14 cellular contexts compared by ENCODE assay signal in genomic region chr20:62316331-62317166, GRCh38. TPM values are rescaled to one million over a fixed set of nuclear protein-coding genes. Genes with fewer than 3 reads are reported as not detected.
DNase-seq lines count a peak whose midpoint lies in the region; ATAC-seq, FAIRE-seq and TF ChIP-seq lines count a peak whose summit lies in the region.
"Had no signal": no experiment of that assay in that cellular context is flagged by ENCODE, and none has a peak within 500 bp of the region (broad histone marks: within the 10 kb centered on the region; RNA-seq: fewer than 3 reads in every experiment).

No MANE protein-coding gene starts in this region.

- intact Hi-C loops in K562 (cut with micrococcal nuclease) (no loop called here), esophagus squamous epithelium (cut with DNase I) (no loop called here), sigmoid colon (cut with DNase I) (no loop called here)

- no TSS peak for BruUV-seq in K562 (replicated peaks; lab: Mats Ljungman, UMichigan)

- TF ChIP-seq CTCF in HEK293 (tag by site-specific recombination; IDR thresholded peaks at IDR 0.05) (no peak), K562 (IDR thresholded peaks at IDR 0.05 in 2 of 3, conservative IDR thresholded peaks at IDR 0.05 in 1 of 3; ENCODE audit: insufficient read depth in 2 of 3, low read depth in 1 of 3, low read length in 3 of 3) (no peak), esophagus squamous epithelium (IDR thresholded peaks at IDR 0.05) (no peak), sigmoid colon (IDR thresholded peaks at IDR 0.05) (no peak)

- POLR2A ChIA-PET in HEK293 (lab: Yijun Ruan, JAX) = interaction anchor here (1.0 to 1.7 kb wide), 2 partner anchors 10 to 66 kb away, joined by 3 to 4 read pairs; no protein-coding TSS in a partner anchor
- POLR2A ChIA-PET in K562 (lab: Yijun Ruan, JAX) = interaction anchor here (0.6 to 3.1 kb wide), 3 partner anchors 11 to 96 kb away, joined by 3 to 19 read pairs (median 4); no protein-coding TSS in a partner anchor

- H3K4me3 Mint-ChIP-seq in stimulated activated memory B cell treated with anti-CD40 and anti-IgM and Interleukin-4, amounts not matched to agents 10 μg/mL and 1 μg/mL and 100 μg/mL, for 72 hours = no peak overlapping the region
- H3K4me3 Mint-ChIP-seq: CD8-positive, alpha-beta memory T cell; H9 had no signal

- H3K27me3 ChIP-seq in K562 (ENCODE audit: control insufficient read depth in 2 of 2, insufficient read depth in 2 of 2, low read length in 2 of 2) (no peaks in the 10 kb centered on the region), esophagus squamous epithelium (no peaks in the 10 kb centered on the region), sigmoid colon (no peaks in the 10 kb centered on the region)
- H3K27me3 ChIP-seq: BLaER1 had no signal

- no peaks in the 10 kb centered on the region for H3K27me3 Mint-ChIP-seq in stimulated activated memory B cell treated with anti-CD40 and anti-IgM and Interleukin-4, amounts not matched to agents 10 μg/mL and 1 μg/mL and 100 μg/mL, for 72 hours
- H3K27me3 Mint-ChIP-seq: CD8-positive, alpha-beta memory T cell had no signal

- H3K27ac ChIP-seq in HEK293 (ENCODE audit: extremely low read depth, low read depth, low read length) = no peak overlapping the region
- H3K27ac ChIP-seq in K562 (ENCODE audit: extremely low read depth, low read depth, low read length) = no peak overlapping the region
- peak overlapping the region; percentile 3 to 62 (median 54) for H3K27ac ChIP-seq in esophagus squamous epithelium
- peak overlapping the region in 3 of 4 donors; percentile 47 to 49 (median 48) for H3K27ac ChIP-seq in sigmoid colon
- H3K27ac ChIP-seq: BLaER1 had no signal

- in situ Hi-C loops in K562 (cut with MboI) = no loop called here

- 94% methylated on average over 19 of the region's 40 CpGs for WGBS in K562 (ENCODE audit: insufficient coverage, low coverage, missing lambda C conversion rate)
- WGBS in esophagus squamous epithelium, 2 donors = 46 to 65% methylated on average over 4 to 13 of the region's 40 CpGs
- 89 to 91% methylated on average over 40 of the region's 40 CpGs for WGBS in sigmoid colon, 2 donors

- no peak for TF ChIP-seq RAD21 in K562 (CRISPR knock-in tag; conservative IDR thresholded peaks at IDR 0.05 in 1 of 2, IDR thresholded peaks at IDR 0.05 in 1 of 2)

- peaks cover 13% of the 10 kb centered on the region for H3K4me1 Mint-ChIP-seq in stimulated activated memory B cell treated with anti-CD40 and anti-IgM and Interleukin-4, amounts not matched to agents 10 μg/mL and 1 μg/mL and 100 μg/mL, for 72 hours
- H3K4me1 Mint-ChIP-seq: CD8-positive, alpha-beta memory T cell; H9 had no signal

- H3K9me3 ChIP-seq in HEK293 (ENCODE audit: control insufficient read depth, insufficient read depth, low read depth, low read length) = no peaks in the 10 kb centered on the region
- H3K9me3 ChIP-seq in K562 (replicated peaks; ENCODE audit: control insufficient read depth, insufficient read depth, low read depth, low read length) = no peaks in the 10 kb centered on the region
- H3K9me3 ChIP-seq in esophagus squamous epithelium = no peaks in the 10 kb centered on the region
- H3K9me3 ChIP-seq in sigmoid colon = no peaks in the 10 kb centered on the region
- H3K9me3 ChIP-seq: BLaER1 had no signal

- H3K36me3 ChIP-seq in HEK293 (ENCODE audit: control insufficient read depth in 2 of 2, insufficient read depth in 1 of 2, low read length in 2 of 2) = peaks cover 0 to 78% of the 10 kb centered on the region in 2 experiments; a peak in 2 of 3 replicates
- H3K36me3 ChIP-seq in K562 (ENCODE audit: control insufficient read depth, insufficient read depth, low read length) = peaks cover 84% of the 10 kb centered on the region; the same call in 2 of the 3 replicates
- peaks cover 39 to 91% (median 60%) of the 10 kb centered on the region in 3 donors for H3K36me3 ChIP-seq in esophagus squamous epithelium
- H3K36me3 ChIP-seq in sigmoid colon = peaks cover 69 to 87% (median 80%) of the 10 kb centered on the region in 4 donors

- H3K9ac ChIP-seq in K562 (ENCODE audit: insufficient read depth in 1 of 2, low read depth in 2 of 2, low read length in 2 of 2) = no peak overlapping the region
- H3K9ac ChIP-seq: BLaER1 had no signal

- no peak overlapping the region for H3K27ac Mint-ChIP-seq in stimulated activated memory B cell treated with anti-CD40 and anti-IgM and Interleukin-4, amounts not matched to agents 10 μg/mL and 1 μg/mL and 100 μg/mL, for 72 hours
- H3K27ac Mint-ChIP-seq: CD8-positive, alpha-beta memory T cell; H9 had no signal

- ATAC-seq in K562 = no peak
- ATAC-seq in stimulated activated memory B cell treated with anti-CD40 and anti-IgM and Interleukin-4, amounts not matched to agents 10 μg/mL and 1 μg/mL and 100 μg/mL, for 72 hours = no peak

- H3K79me2 ChIP-seq in K562 (ENCODE audit: control insufficient read depth, insufficient read depth, low read length) = no peaks in the 10 kb centered on the region

- no peak for FAIRE-seq in K562 (lab: Jason Lieb, UNC)

- H3K36me3 Mint-ChIP-seq in stimulated activated memory B cell treated with anti-CD40 and anti-IgM and Interleukin-4, amounts not matched to agents 10 μg/mL and 1 μg/mL and 100 μg/mL, for 72 hours = peaks cover 42% of the 10 kb centered on the region
- H3K36me3 Mint-ChIP-seq: CD8-positive, alpha-beta memory T cell had no signal

- no peak for DNase-seq in K562 (ENCODE audit: extremely low read depth in 1 of 4, low spot score in 3 of 4)
- DNase-seq in esophagus squamous epithelium (lab: John Stamatoyannopoulos, UW) = no peak
- DNase-seq in sigmoid colon = no peak
- no peak for DNase-seq in HuH-7.5 (ENCODE audit: low spot score)
- DNase-seq in EL = no peak
- DNase-seq: CD8-positive, alpha-beta memory T cell; H9; KG1; NCI-H1092; NCI-H226; NCI-H526 treated with DMSO at 0.1 percent for 48 hours had no signal

- no peaks in the 10 kb centered on the region for H4K20me1 ChIP-seq in K562 (replicated peaks; ENCODE audit: control insufficient read depth, insufficient read depth, low read length)
- H4K20me1 ChIP-seq: BLaER1 had no signal

- H3K9me1 ChIP-seq in K562 (ENCODE audit: control insufficient read depth, insufficient read depth, low read length) = peaks cover 3% of the 10 kb centered on the region

- H3K9me3 Mint-ChIP-seq in stimulated activated memory B cell treated with anti-CD40 and anti-IgM and Interleukin-4, amounts not matched to agents 10 μg/mL and 1 μg/mL and 100 μg/mL, for 72 hours = peaks cover 4% of the 10 kb centered on the region
- H3K9me3 Mint-ChIP-seq: CD8-positive, alpha-beta memory T cell had no signal

- H3K4me1 ChIP-seq in HEK293 (ENCODE audit: control insufficient read depth, insufficient read depth, low read length) = no peaks in the 10 kb centered on the region
- H3K4me1 ChIP-seq in K562 (replicated peaks in 1 of 2; ENCODE audit: control insufficient read depth in 2 of 2, insufficient read depth in 2 of 2, low read length in 2 of 2) = peaks cover 0 to 39% of the 10 kb centered on the region in 2 experiments; a peak in 2 of 5 replicates
- peaks cover 16 to 53% (median 21%) of the 10 kb centered on the region in 3 donors for H3K4me1 ChIP-seq in esophagus squamous epithelium
- H3K4me1 ChIP-seq in sigmoid colon = peaks cover 0 to under 1% (median 0%) of the 10 kb centered on the region in 4 donors
- H3K4me1 ChIP-seq: BLaER1 had no signal

- H3K4me3 ChIP-seq in HEK293 (ENCODE audit: low read depth, low read length) = no peak overlapping the region
- no peak overlapping the region for H3K4me3 ChIP-seq in K562
- H3K4me3 ChIP-seq in esophagus squamous epithelium = no peak overlapping the region
- no peak overlapping the region for H3K4me3 ChIP-seq in sigmoid colon
- H3K4me3 ChIP-seq: BLaER1 had no signal

- TF ChIP-seq EP300 in K562 (IDR thresholded peaks at IDR 0.05; ENCODE audit: low read length) = no peak
- TF ChIP-seq EP300 in sigmoid colon (IDR thresholded peaks at IDR 0.05) = no peak

- H3K4me2 ChIP-seq in K562 (ENCODE audit: insufficient read depth, low read length) = no peak overlapping the region
- H3K4me2 ChIP-seq: BLaER1 had no signal

- TF ChIP-seq POLR2A in K562 (conservative IDR thresholded peaks at IDR 0.05) (no peak), esophagus squamous epithelium (IDR thresholded peaks at IDR 0.05) (no peak), sigmoid colon (IDR thresholded peaks at IDR 0.05) (no peak)

- H2AFZ ChIP-seq in K562 (ENCODE audit: low read depth, low read length) = no peak overlapping the region

- CTCF ChIA-PET in HEK293 (lab: Yijun Ruan, JAX) = interaction anchor here (0.7 to 1.6 kb wide), 2 partner anchors 67 to 75 kb away, joined by 3 to 4 read pairs; no protein-coding TSS in a partner anchor
- CTCF ChIA-PET in K562 (lab: Yijun Ruan, JAX; ENCODE audit: low intra/inter-chr PET ratio) = no interaction called here

RNA-seq across cellular contexts. Expression of gene ADRM1, which starts 13.8 kb away (rescaled TPM):
- total RNA-seq in K562 (2011; cell fraction: chromatin; rRNA removed; ENCODE audit: low replicate concordance) = 21.6 and 87.3 TPM in 2 replicates
- 87.6 and 87.7 TPM in 2 replicates for total RNA-seq in K562 (2011; cell fraction: nucleolus; rRNA removed)
- 41.0 and 41.6 TPM in 2 replicates for total RNA-seq in K562 (2011; cell fraction: nucleoplasm; rRNA removed)
- total RNA-seq in K562 (2014; rRNA removed) (223 and 261 TPM in 2 replicates), K562 (2014; rRNA removed; fragmentation: Illumina TruSeq; extraction: Trizol) (22.5 and 32.1 TPM in 2 replicates), K562 (2015; rRNA removed; fragmentation: Illumina TruSeq; extraction: Trizol) (125 and 136 TPM in 2 replicates), K562 (2021) (159 and 160 TPM in 2 replicates), esophagus squamous epithelium (100 to 1,000 TPM; 126 to 173 (median 133) TPM), sigmoid colon (100 to 1,000 TPM; 100 to 130 (median 119) TPM)
- polyA plus RNA-seq in K562 (2011; rRNA removed) (57.6 and 67.4 TPM in 2 replicates), K562 (2014; fragmentation: Illumina TruSeq; extraction: Trizol) (49.3 and 107 TPM in 2 replicates), K562 (2014; fragmentation: Nextera tagmentation; extraction: Ambion mirVana) (10 to 100 TPM in 1 of 2 experiments, 1 to 10 TPM in 1; 5.0 to 21.6 TPM), K562 (2014; rRNA removed) (192 and 201 TPM in 2 replicates), sigmoid colon (100 to 1,000 TPM in 1 of 3 donors, 10 to 100 TPM in 2; 61.3 to 102 (median 77.7) TPM)
- polyA plus RNA-seq in K562 (2011; cell fraction: cytosol; rRNA removed) = 69.2 and 237 TPM in 2 replicates
- 65.6 and 116 TPM in 2 replicates for polyA plus RNA-seq in K562 (2011; cell fraction: nucleus; rRNA removed)
- polyA plus RNA-seq in K562 (2012) = 109 and 153 TPM in 2 replicates
- polyA minus RNA-seq in K562 (2011; rRNA and poly(A)+ RNA removed) = 16.1 and 32.6 TPM in 2 replicates
- 51.8 and 55.0 TPM in 2 replicates for polyA minus RNA-seq in K562 (2011; cell fraction: cytosol; rRNA and poly(A)+ RNA removed)
- 42.8 and 44.0 TPM in 2 replicates for polyA minus RNA-seq in K562 (2011; cell fraction: nucleus; rRNA and poly(A)+ RNA removed)

RNA-seq across cellular contexts. Expression of gene LAMA5, which starts 50.6 kb away (rescaled TPM):
- 218 and 612 TPM in 2 replicates for total RNA-seq in K562 (2011; cell fraction: chromatin; rRNA removed; ENCODE audit: low replicate concordance)
- 256 and 378 TPM in 2 replicates for total RNA-seq in K562 (2011; cell fraction: nucleolus; rRNA removed)
- 206 and 238 TPM in 2 replicates for total RNA-seq in K562 (2011; cell fraction: nucleoplasm; rRNA removed)
- total RNA-seq in K562 (2014; rRNA removed) (26.4 and 38.3 TPM in 2 replicates), K562 (2014; rRNA removed; fragmentation: Illumina TruSeq; extraction: Trizol) (2.2 and 3.2 TPM in 2 replicates), K562 (2015; rRNA removed; fragmentation: Illumina TruSeq; extraction: Trizol) (11.3 and 11.7 TPM in 2 replicates), K562 (2021) (86.4 and 101 TPM in 2 replicates), esophagus squamous epithelium (100 to 1,000 TPM in 2 of 4 donors, 10 to 100 TPM in 2; 60.4 to 127 (median 98.9) TPM), sigmoid colon (100 to 1,000 TPM in 3 of 4 donors, 10 to 100 TPM in 1; 53.5 to 409 (median 134) TPM)
- polyA plus RNA-seq in K562 (2011; rRNA removed) (4.4 and 10.0 TPM in 2 replicates), K562 (2014; fragmentation: Illumina TruSeq; extraction: Trizol) (7.8 and 20.0 TPM in 2 replicates), K562 (2014; fragmentation: Nextera tagmentation; extraction: Ambion mirVana) (under 1 TPM; 0.31 to 0.48 TPM), K562 (2014; rRNA removed) (60.2 and 67.3 TPM in 2 replicates), sigmoid colon (10 to 100 TPM in 1 of 3 donors, 1 to 10 TPM in 2; 1.8 to 56.5 (median 3.2) TPM)
- polyA plus RNA-seq in K562 (2011; cell fraction: cytosol; rRNA removed) = 3.9 and 11.1 TPM in 2 replicates
- polyA plus RNA-seq in K562 (2011; cell fraction: nucleus; rRNA removed) = 130 and 166 TPM in 2 replicates
- polyA plus RNA-seq in K562 (2012) = 49.7 and 63.1 TPM in 2 replicates
- 1.5 and 1.9 TPM in 2 replicates for polyA minus RNA-seq in K562 (2011; rRNA and poly(A)+ RNA removed)
- 11.0 and 21.3 TPM in 2 replicates for polyA minus RNA-seq in K562 (2011; cell fraction: cytosol; rRNA and poly(A)+ RNA removed)
- polyA minus RNA-seq in K562 (2011; cell fraction: nucleus; rRNA and poly(A)+ RNA removed) = 33.7 and 42.1 TPM in 2 replicates
- polyA plus RNA-seq: CD8-positive, alpha-beta memory T cell had no signal

Comparison
In these comparisons a context has a peak if more than half of its experiments do, and no peak if none do; other contexts are left out.
1. H3K27ac ChIP-seq: peak in esophagus squamous epithelium (4 of 4) and sigmoid colon (3 of 4); none in HEK293 (single experiment) and K562 (single experiment).